In the genomic region with DNA sequence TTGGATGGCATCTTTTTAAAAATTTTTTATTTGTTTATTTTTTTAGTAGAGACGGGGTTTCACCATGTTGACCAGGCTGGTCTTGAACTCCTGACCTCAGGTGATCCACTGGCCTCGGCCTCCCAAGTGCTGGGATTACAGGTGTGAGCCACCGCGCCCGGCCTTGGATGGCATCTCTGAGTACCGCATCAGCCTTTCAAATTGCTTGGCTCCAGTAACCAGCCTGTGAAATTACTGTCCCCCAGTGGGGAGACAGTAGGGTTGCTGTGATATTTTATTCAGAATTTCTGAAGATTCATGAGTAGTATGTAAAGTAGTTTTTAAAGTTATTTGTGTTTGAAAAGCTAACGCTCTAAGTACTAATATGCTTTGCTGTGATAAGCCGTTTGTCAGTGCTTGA, we compare ENCODE assay signal across 9 cellular contexts. TPM values are rescaled to one million over a fixed set of nuclear protein-coding genes. Genes with fewer than 3 reads are reported as not detected.
DNase-seq lines count a peak whose midpoint lies in the region; ATAC-seq and TF ChIP-seq lines count a peak whose summit lies in the region.
"Had no signal": no experiment of that assay in that cellular context is flagged by ENCODE, and none has a peak within 500 bp of the region (broad histone marks: within the 10 kb centered on the region; RNA-seq: fewer than 3 reads in every experiment).

No MANE protein-coding gene starts in this region.

- H3K9me3 Mint-ChIP-seq in activated T-cell treated with anti-CD3 and anti-CD28 coated beads, Interleukin-2, amount 50 U/mL, for 72 hours = peaks cover 0 to 4% of the 10 kb centered on the region in 2 donors
- peaks cover 2% of the 10 kb centered on the region for H3K9me3 Mint-ChIP-seq in activated CD4-positive, alpha-beta memory T cell treated with anti-CD3 and anti-CD28 coated beads, Interleukin-2, amount 10 ng/mL, durations not matched to agents 7 days and 5 days

- H3K36me3 ChIP-seq in kidney epithelial cell (ENCODE audit: control insufficient read depth, insufficient read depth, low read length) (peaks cover 3% of the 10 kb centered on the region), tibial nerve (peaks cover 0 to 30% (median 0%) of the 10 kb centered on the region in 3 donors)

- no peak for TF ChIP-seq EP300 in tibial nerve (IDR thresholded peaks at IDR 0.05)

- H3K27me3 ChIP-seq in kidney epithelial cell (ENCODE audit: control insufficient read depth, insufficient read depth, low read length) = no peaks in the 10 kb centered on the region
- H3K27me3 ChIP-seq in tibial nerve = no peaks in the 10 kb centered on the region

- no peaks in the 10 kb centered on the region for H3K27me3 Mint-ChIP-seq in activated T-cell treated with anti-CD3 and anti-CD28 coated beads, Interleukin-2, amount 50 U/mL, for 72 hours (ENCODE audit: low read depth)
- no peaks in the 10 kb centered on the region for H3K27me3 Mint-ChIP-seq in activated CD4-positive, alpha-beta memory T cell treated with anti-CD3 and anti-CD28 coated beads, Interleukin-2, amount 10 ng/mL, durations not matched to agents 7 days and 5 days

- peaks cover 47% of the 10 kb centered on the region for H3K4me1 Mint-ChIP-seq in activated T-cell treated with anti-CD3 and anti-CD28 coated beads, Interleukin-2, amount 50 U/mL, for 72 hours (ENCODE audit: low read depth)
- peaks cover 34% of the 10 kb centered on the region for H3K4me1 Mint-ChIP-seq in activated CD4-positive, alpha-beta memory T cell treated with anti-CD3 and anti-CD28 coated beads, Interleukin-2, amount 10 ng/mL, durations not matched to agents 7 days and 5 days

- TF ChIP-seq POLR2A in tibial nerve (IDR thresholded peaks at IDR 0.05) = no peak

- CTCF ChIA-PET in activated CD4-positive, alpha-beta memory T cell treated with anti-CD3 and anti-CD28 coated beads, Interleukin-2, amount 10 ng/mL, durations not matched to agents 7 days and 5 days (lab: Charles Lee) = interaction anchor here (1.2 to 5.4 kb wide), 4 partner anchors 9 to 32 kb away, joined by 3 to 71 read pairs (median 24); no protein-coding TSS in a partner anchor

- H3K4me3 Mint-ChIP-seq in activated T-cell treated with anti-CD3 and anti-CD28 coated beads, Interleukin-2, amount 50 U/mL, for 72 hours = peak overlapping the region; percentile 84 to 97
- peak overlapping the region; percentile 78 for H3K4me3 Mint-ChIP-seq in activated CD4-positive, alpha-beta memory T cell treated with anti-CD3 and anti-CD28 coated beads, Interleukin-2, amount 10 ng/mL, durations not matched to agents 7 days and 5 days

- ATAC-seq in activated T-cell treated with anti-CD3 and anti-CD28 coated beads, Interleukin-2, amount 50 U/mL, for 72 hours (replicated peaks in 1 of 2) = no peak
- ATAC-seq in HG02970 (IDR thresholded peaks at IDR 0.05; ENCODE audit: low FRiP score, unreplicated experiment) = no peak
- no peak for ATAC-seq in GM18907 (IDR thresholded peaks at IDR 0.05; ENCODE audit: unreplicated experiment)

- WGBS in tibial nerve, 2 donors = 62 to 69% methylated on average over 8 of the region's 8 CpGs

- H3K27ac ChIP-seq in tibial nerve = peak overlapping the region in 2 of 4 donors; percentile 89 to 91

- DNase-seq in activated T-cell treated with anti-CD3 and anti-CD28 coated beads, Interleukin-2, amount 50 U/mL, for 72 hours = no peak
- no peak for DNase-seq in activated T-cell treated with anti-CD3 and anti-CD28 coated beads, Interleukin-2, amount 50 U/mL, for 48 hours
- DNase-seq in activated CD4-positive, alpha-beta memory T cell treated with anti-CD3 and anti-CD28 coated beads, Interleukin-2, amount 10 ng/mL, durations not matched to agents 7 days and 5 days = no peak
- no peak for DNase-seq in kidney epithelial cell (ENCODE audit: low read depth)
- DNase-seq in tibial nerve (ENCODE audit: low spot score in 2 of 2) = no peak
- DNase-seq in NCI-H1436 treated with DMSO at 0.1 percent for 48 hours (lab: John Stamatoyannopoulos, UW) = no peak
- DNase-seq: EL had no signal

- H3K4me3 ChIP-seq in kidney epithelial cell (ENCODE audit: low read depth, low read length) (peak overlapping the region; percentile 67), tibial nerve (peak overlapping the region in 3 of 4 donors; percentile 49 to 85 (median 77))

- TF ChIP-seq CTCF in kidney epithelial cell (IDR thresholded peaks at IDR 0.05; ENCODE audit: insufficient read depth, low read length, poor library complexity, severe bottlenecking) (no peak), tibial nerve (IDR thresholded peaks at IDR 0.05) (no peak)

- peaks cover 0 to 4% of the 10 kb centered on the region in 2 donors for H3K36me3 Mint-ChIP-seq in activated T-cell treated with anti-CD3 and anti-CD28 coated beads, Interleukin-2, amount 50 U/mL, for 72 hours (ENCODE audit: insufficient read depth in 2 of 2)
- H3K36me3 Mint-ChIP-seq in activated CD4-positive, alpha-beta memory T cell treated with anti-CD3 and anti-CD28 coated beads, Interleukin-2, amount 10 ng/mL, durations not matched to agents 7 days and 5 days (ENCODE audit: low read depth) = peaks cover 29% of the 10 kb centered on the region

- POLR2A ChIA-PET in activated CD4-positive, alpha-beta memory T cell treated with anti-CD3 and anti-CD28 coated beads, Interleukin-2, amount 10 ng/mL, durations not matched to agents 7 days and 5 days (lab: Charles Lee) = interaction anchor here (1.0 to 2.8 kb wide), 3 partner anchors 9 to 96 kb away, joined by 3 to 56 read pairs (median 4); no protein-coding TSS in a partner anchor

- peak overlapping the region; percentile 99 for H3K27ac Mint-ChIP-seq in activated T-cell treated with anti-CD3 and anti-CD28 coated beads, Interleukin-2, amount 50 U/mL, for 72 hours
- H3K27ac Mint-ChIP-seq in activated CD4-positive, alpha-beta memory T cell treated with anti-CD3 and anti-CD28 coated beads, Interleukin-2, amount 10 ng/mL, durations not matched to agents 7 days and 5 days = peak overlapping the region; percentile 76

- H3K9me3 ChIP-seq in tibial nerve = peaks cover 0 to 8% (median 0%) of the 10 kb centered on the region in 4 donors

- peaks cover 0 to 49% (median 14%) of the 10 kb centered on the region in 4 donors for H3K4me1 ChIP-seq in tibial nerve

RNA-seq across cellular contexts. Expression of a gene that starts 1.2 kb away (rescaled TPM):
- 10 to 100 TPM; 79.0 to 84.1 TPM for total RNA-seq in activated T-cell treated with anti-CD3 and anti-CD28 coated beads, Interleukin-2, amount 50 U/mL, for 72 hours
- 10 to 100 TPM; 62.1 to 67.3 TPM for total RNA-seq in activated CD4-positive, alpha-beta memory T cell treated with anti-CD3 and anti-CD28 coated beads, Interleukin-2, amount 10 ng/mL, durations not matched to agents 7 days and 5 days
- 48.5 and 60.2 TPM in 2 replicates for total RNA-seq in kidney epithelial cell
- total RNA-seq in tibial nerve = 10 to 100 TPM; 40.8 to 66.3 (median 60.1) TPM
